In the genomic region with DNA sequence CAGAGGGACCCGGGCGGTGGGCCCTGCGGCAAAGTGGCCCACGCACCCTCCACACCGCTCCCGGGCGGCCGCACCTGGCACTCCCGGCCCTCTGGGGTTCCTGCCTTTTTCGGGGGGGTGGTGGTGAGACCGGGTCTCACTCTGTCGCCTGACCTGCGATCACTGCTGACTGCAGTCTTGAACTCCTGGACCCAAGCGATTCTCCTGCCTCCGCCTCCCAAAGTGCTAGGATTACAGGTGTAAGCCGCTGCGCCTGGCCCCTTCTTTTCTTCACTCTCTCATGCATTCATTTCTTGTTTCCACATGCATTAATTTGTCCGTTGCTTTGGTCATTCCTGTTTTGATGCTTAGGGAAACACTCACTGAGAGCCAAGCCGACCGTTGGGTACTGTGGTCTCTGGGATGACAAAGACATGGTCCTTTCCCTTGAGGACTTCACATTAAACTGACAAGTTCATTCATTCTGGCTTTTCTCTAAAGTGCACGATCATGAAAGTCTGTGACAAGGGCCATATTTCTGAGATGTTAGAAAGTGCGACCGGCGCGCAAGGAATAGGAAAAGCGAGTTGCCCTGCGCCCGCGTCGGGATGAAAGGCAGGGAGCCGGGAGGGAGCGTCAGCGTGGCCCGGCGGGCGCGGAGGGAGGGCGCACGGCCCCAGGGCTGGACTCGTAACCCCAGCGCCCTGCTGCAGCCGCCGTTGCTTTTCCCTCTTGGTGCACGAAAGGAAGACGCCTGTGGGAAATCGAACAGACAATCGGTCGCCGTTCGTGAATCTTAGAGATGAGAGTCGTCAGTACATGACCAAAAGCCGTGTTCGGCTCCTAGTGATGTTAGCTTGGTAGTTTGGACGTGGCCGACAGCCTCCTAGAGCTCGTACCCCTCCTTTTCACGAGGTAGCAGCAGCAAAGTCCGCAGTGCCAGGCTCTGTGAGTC, we compare ENCODE assay signal across 8 cellular contexts. TPM values are rescaled to one million over a fixed set of nuclear protein-coding genes. Genes with fewer than 3 reads are reported as not detected.
DNase-seq lines count a peak whose midpoint lies in the region; ATAC-seq, FAIRE-seq and TF ChIP-seq lines count a peak whose summit lies in the region.

No MANE protein-coding gene starts in this region.

- FAIRE-seq in GM12891 (lab: Jason Lieb, UNC) = peak; percentile 78

- H3K27me3 ChIP-seq in MG63 = peaks cover 26% of the 10 kb centered on the region

- no peaks in the 10 kb centered on the region for H3K9me3 Mint-ChIP-seq in stimulated activated effector memory CD8-positive, alpha-beta T cell treated with anti-CD3 and anti-CD28 coated beads, Interleukin-12 subunit alpha, Interleukin-12 subunit beta, amount 100 ng/mL, for 72 hours

- H3K4me1 Mint-ChIP-seq in stimulated activated effector memory CD8-positive, alpha-beta T cell treated with anti-CD3 and anti-CD28 coated beads, Interleukin-12 subunit alpha, Interleukin-12 subunit beta, amount 100 ng/mL, for 72 hours = peaks cover 30% of the 10 kb centered on the region

- H3K27ac Mint-ChIP-seq in stimulated activated effector memory CD8-positive, alpha-beta T cell treated with anti-CD3 and anti-CD28 coated beads, Interleukin-12 subunit alpha, Interleukin-12 subunit beta, amount 100 ng/mL, for 72 hours = peak overlapping the region; percentile 74

- in situ Hi-C loops in astrocyte of the cerebellum (cut with HindIII; ENCODE audit: low sequenced_read_pairs) = no loop called here

- no peak for TF ChIP-seq POLR2A in GM12891 (IDR thresholded peaks at IDR 0.05; ENCODE audit: low read depth, low read length)

- DNase-seq in GM12891 (ENCODE audit: insufficient read length, low spot score) (no peak), MG63 (peak; percentile 13), astrocyte of the cerebellum (ENCODE audit: low read depth) (no peak), iPS-NIHi7 (ENCODE audit: extremely low spot score) (peak; percentile 46), LoVo (ENCODE audit: low spot score) (no peak), nucleus accumbens (lab: John Stamatoyannopoulos, UW) (no peak)
- peak in 1 of 2 donors; percentile 64 for DNase-seq in stimulated activated effector memory CD8-positive, alpha-beta T cell treated with anti-CD3 and anti-CD28 coated beads, Interleukin-12 subunit alpha, Interleukin-12 subunit beta, amount 100 ng/mL, for 72 hours (ENCODE audit: low spot score in 2 of 2)
- DNase-seq in activated CD4-positive, CD25-positive, alpha-beta regulatory T cell treated with anti-CD3 and anti-CD28 coated beads, Interleukin-2, amount 50 U/mL, for 72 hours = no peak

- peak overlapping the region; percentile 93 for H3K4me3 Mint-ChIP-seq in stimulated activated effector memory CD8-positive, alpha-beta T cell treated with anti-CD3 and anti-CD28 coated beads, Interleukin-12 subunit alpha, Interleukin-12 subunit beta, amount 100 ng/mL, for 72 hours

- peaks cover 5% of the 10 kb centered on the region for H3K36me3 Mint-ChIP-seq in stimulated activated effector memory CD8-positive, alpha-beta T cell treated with anti-CD3 and anti-CD28 coated beads, Interleukin-12 subunit alpha, Interleukin-12 subunit beta, amount 100 ng/mL, for 72 hours

- peak overlapping the region; percentile 67 for H3K4me3 ChIP-seq in MG63
- H3K4me3 ChIP-seq in astrocyte of the cerebellum (ENCODE audit: low read depth, low read length) = peak overlapping the region; percentile 44

- TF ChIP-seq CTCF in astrocyte of the cerebellum (IDR thresholded peaks at IDR 0.05; ENCODE audit: low read depth, low read length, missing control alignments) = no peak

- H3K9me3 ChIP-seq in MG63 = no peaks in the 10 kb centered on the region

- ATAC-seq in stimulated activated effector memory CD8-positive, alpha-beta T cell treated with anti-CD3 and anti-CD28 coated beads, Interleukin-12 subunit alpha, Interleukin-12 subunit beta, amount 100 ng/mL, for 72 hours = no peak

- no peaks in the 10 kb centered on the region for H3K36me3 ChIP-seq in MG63

TF ChIP-seq in GM12891, 5 proteins besides CTCF, POLR2A, EP300 and RAD21:
- TF ChIP-seq POU2F2 (IDR thresholded peaks at IDR 0.05; ENCODE audit: low read depth, low read length) (no peak), POLR2AphosphoS5 (IDR thresholded peaks at IDR 0.05; ENCODE audit: low read depth, low read length) (no peak), SPI1 (IDR thresholded peaks at IDR 0.05; ENCODE audit: low read depth, low read length) (no peak), TAF1 (IDR thresholded peaks at IDR 0.05; ENCODE audit: low read depth, low read length) (no peak), PAX5 (IDR thresholded peaks at IDR 0.05; ENCODE audit: insufficient read depth, low read length, severe bottlenecking) (no peak)

RNA-seq across cellular contexts. Expression of a gene that starts 1.0 kb away (rescaled TPM):
- polyA plus RNA-seq in GM12891 (2012; ENCODE audit: low read depth, missing spikeins) = 59.0 TPM
- 2.8 and 5.6 TPM in 2 replicates for total RNA-seq in MG63 (2014; rRNA removed; shearing (Covaris generic); ENCODE audit: low replicate concordance)

RNA-seq across cellular contexts. Expression of a gene that starts 50.4 kb away (rescaled TPM):
- 2.6 TPM for polyA plus RNA-seq in GM12891 (2012; ENCODE audit: low read depth, missing spikeins)
- total RNA-seq in MG63 (2014; rRNA removed; shearing (Covaris generic); ENCODE audit: low replicate concordance) = 0.35 and 0.82 TPM in 2 replicates

Comparison
In these comparisons a context has a peak if more than half of its experiments do, and no peak if none do; other contexts are left out.
1. DNase-seq: peak in MG63 (single experiment) and iPS-NIHi7 (single experiment); none in GM12891 (single experiment), astrocyte of the cerebellum (single experiment), LoVo (single experiment), nucleus accumbens (0 of 56) and activated CD4-positive, CD25-positive, alpha-beta regulatory T cell treated with anti-CD3 and anti-CD28 coated beads, Interleukin-2, amount 50 U/mL, for 72 hours (single experiment).